ENCODE assay signal across 13 cellular contexts in genomic region chr3:125140011-125140813, GRCh38.
A peak's percentile ranks its signal among the peaks of the same experiment; 100 is the strongest.
DNase-seq lines count a peak whose midpoint lies in the region; ATAC-seq and TF ChIP-seq lines count a peak whose summit lies in the region.
"Had no signal": no experiment of that assay in that cellular context is flagged by ENCODE, and none has a peak within 500 bp of the region (broad histone marks: within the 10 kb centered on the region; RNA-seq: fewer than 3 reads in every experiment).

No MANE protein-coding gene starts in this region.

- H3K27me3 ChIP-seq in Caco-2 (replicated peaks; ENCODE audit: control insufficient read depth, insufficient read depth, low read length) (no peaks in the 10 kb centered on the region), RWPE2 (ENCODE audit: insufficient read depth, poor library complexity, severe bottlenecking) (no peaks in the 10 kb centered on the region), esophagus squamous epithelium (no peaks in the 10 kb centered on the region), trophoblast cell (ENCODE audit: insufficient read depth, low read length) (no peaks in the 10 kb centered on the region)

- H3K36me3 ChIP-seq in Caco-2 (ENCODE audit: control insufficient read depth, insufficient read depth, low read length) (0 out of 2 replicates have a peak, but pooled peaks cover 2% of the 10 kb centered on the region), RWPE2 (ENCODE audit: low read depth) (no peaks in the 10 kb centered on the region), esophagus squamous epithelium (no peaks in the 10 kb centered on the region), trophoblast cell (ENCODE audit: control insufficient read depth in 1 of 2, insufficient read depth in 2 of 2, low read length in 2 of 2) (no peaks in the 10 kb centered on the region)
- H3K36me3 ChIP-seq: neutrophil had no signal

- H3K4me2 ChIP-seq in trophoblast cell (ENCODE audit: low read length) = no peak overlapping the region

- peak overlapping the region; percentile 36 for H3K27ac ChIP-seq in RWPE2 (ENCODE audit: poor library complexity, severe bottlenecking)
- H3K27ac ChIP-seq in esophagus squamous epithelium = peak overlapping the region; percentile 76 to 85 (median 81)
- peak overlapping the region; percentile 24 for H3K27ac ChIP-seq in trophoblast cell (ENCODE audit: low read depth, low read length)
- H3K27ac ChIP-seq: neutrophil had no signal

- 69 to 84% methylated on average over 6 to 9 of the region's 12 CpGs for WGBS in esophagus squamous epithelium, 2 donors
- WGBS in trophoblast cell (ENCODE audit: extremely low coverage, insufficient coverage, insufficient read length) = no CpG with 5 or more reads among the region's 12 CpGs

- ATAC-seq in RWPE2 (ENCODE audit: low read depth) = peak; percentile 69
- ATAC-seq in activated T-helper 17 cell treated with anti-CD3 and anti-CD28 coated beads, Interleukin-2, amount 50 U/mL, for 72 hours (replicated peaks) = no peak
- no peak for ATAC-seq in HG03571 (IDR thresholded peaks at IDR 0.05; ENCODE audit: unreplicated experiment)

- peak overlapping the region; percentile 52 for H2AK5ac ChIP-seq in trophoblast cell (ENCODE audit: low read length)

- no peak for DNase-seq in Caco-2
- no peak for DNase-seq in RWPE2 (ENCODE audit: low spot score)
- DNase-seq in esophagus squamous epithelium (lab: John Stamatoyannopoulos, UW) = no peak
- DNase-seq in trophoblast cell = peak; percentile 79 to 86
- no peak for DNase-seq in dermis blood vessel endothelial cell
- DNase-seq in inferior parietal cortex (ENCODE audit: extremely low spot score) = no peak
- DNase-seq: DND-41, KG1, NCI-H69 had no signal

- H2BK12ac ChIP-seq in trophoblast cell (ENCODE audit: low read length) = peak overlapping the region; percentile 89

- H3K27me3 Mint-ChIP-seq in Caco-2 (ENCODE audit: insufficient read depth, unreplicated experiment) = no peaks in the 10 kb centered on the region
- H3K27me3 Mint-ChIP-seq in activated T-helper 17 cell treated with anti-CD3 and anti-CD28 coated beads, Interleukin-2, amount 50 U/mL, for 72 hours = peaks cover 15% of the 10 kb centered on the region
- H3K27me3 Mint-ChIP-seq: activated naive CD8-positive, alpha-beta T cell had no signal

- TF ChIP-seq POLR2A in esophagus squamous epithelium (IDR thresholded peaks at IDR 0.05) = peak in 1 of 4 donors; percentile 21

- H3K18ac ChIP-seq in trophoblast cell (ENCODE audit: low read length) = peak overlapping the region; percentile 54

- H3K9me3 Mint-ChIP-seq in Caco-2 (ENCODE audit: unreplicated experiment) = no peaks in the 10 kb centered on the region
- H3K9me3 Mint-ChIP-seq in activated T-helper 17 cell treated with anti-CD3 and anti-CD28 coated beads, Interleukin-2, amount 50 U/mL, for 72 hours = no peaks in the 10 kb centered on the region

- H3K23ac ChIP-seq in trophoblast cell (ENCODE audit: low read length) = no peak overlapping the region

- no peak overlapping the region for H2AFZ ChIP-seq in trophoblast cell (ENCODE audit: insufficient read depth, low read length, poor library complexity)

- TF ChIP-seq CTCF in Caco-2 (IDR thresholded peaks at IDR 0.05; ENCODE audit: insufficient read depth in 1 of 2, low read depth in 1 of 2, low read length in 1 of 2, severe bottlenecking in 1 of 2, unreplicated experiment in 1 of 2) = no peak
- TF ChIP-seq CTCF in RWPE2 (IDR thresholded peaks at IDR 0.05; ENCODE audit: poor library complexity, severe bottlenecking) = no peak
- no peak for TF ChIP-seq CTCF in esophagus squamous epithelium (IDR thresholded peaks at IDR 0.05)

- H3K4me3 ChIP-seq in Caco-2 (ENCODE audit: low read depth, low read length) (no peak overlapping the region), RWPE2 (ENCODE audit: severe bottlenecking) (no peak overlapping the region), esophagus squamous epithelium (no peak overlapping the region), trophoblast cell (ENCODE audit: low read depth, low read length) (no peak overlapping the region)

- BruUV-seq in Caco-2 (replicated peaks; lab: Mats Ljungman, UMichigan) = no TSS peak

- H2BK5ac ChIP-seq in trophoblast cell (ENCODE audit: low read depth, low read length, poor library complexity) = peak overlapping the region; percentile 23

- no peak overlapping the region for H4K12ac ChIP-seq in trophoblast cell (ENCODE audit: low read depth, low read length)

- peak overlapping the region; percentile 81 for H4K91ac ChIP-seq in trophoblast cell (ENCODE audit: low read depth, low read length)

- no peaks in the 10 kb centered on the region for H3K9me3 ChIP-seq in Caco-2
- H3K9me3 ChIP-seq in RWPE2 (ENCODE audit: severe bottlenecking) = no peaks in the 10 kb centered on the region
- no peaks in the 10 kb centered on the region for H3K9me3 ChIP-seq in esophagus squamous epithelium
- H3K9me3 ChIP-seq in trophoblast cell (ENCODE audit: insufficient read depth, low read depth, low read length) = peaks cover 2% of the 10 kb centered on the region
- H3K9me3 ChIP-seq: neutrophil had no signal

- peaks cover 6% of the 10 kb centered on the region for H3K79me2 ChIP-seq in trophoblast cell (ENCODE audit: control insufficient read depth, insufficient read depth, low read length, poor library complexity)

- peak overlapping the region; percentile 89 for H2BK120ac ChIP-seq in trophoblast cell (ENCODE audit: insufficient read depth, low read length, poor library complexity)

- H4K8ac ChIP-seq in trophoblast cell (ENCODE audit: low read depth, low read length) = peak overlapping the region; percentile 12

- CTCF ChIA-PET in Caco-2 (lab: Charles Lee) = no interaction called here

- peak overlapping the region; percentile 11 for H3K27ac Mint-ChIP-seq in Caco-2 (ENCODE audit: unreplicated experiment)
- no peak overlapping the region for H3K27ac Mint-ChIP-seq in activated T-helper 17 cell treated with anti-CD3 and anti-CD28 coated beads, Interleukin-2, amount 50 U/mL, for 72 hours
- H3K27ac Mint-ChIP-seq: activated naive CD8-positive, alpha-beta T cell had no signal

- no peak overlapping the region for H3K4me3 Mint-ChIP-seq in Caco-2 (ENCODE audit: unreplicated experiment)
- no peak overlapping the region for H3K4me3 Mint-ChIP-seq in activated T-helper 17 cell treated with anti-CD3 and anti-CD28 coated beads, Interleukin-2, amount 50 U/mL, for 72 hours

- no peak overlapping the region for H3K9ac ChIP-seq in trophoblast cell (ENCODE audit: low read length)

- H3K36me3 Mint-ChIP-seq in Caco-2 (ENCODE audit: insufficient read depth, unreplicated experiment) = peaks cover 6% of the 10 kb centered on the region
- H3K36me3 Mint-ChIP-seq in activated T-helper 17 cell treated with anti-CD3 and anti-CD28 coated beads, Interleukin-2, amount 50 U/mL, for 72 hours (ENCODE audit: low read depth) = no peaks in the 10 kb centered on the region

- POLR2A ChIA-PET in Caco-2 (lab: Charles Lee) = no interaction called here

- peak overlapping the region; percentile 15 for H3K4ac ChIP-seq in trophoblast cell (ENCODE audit: low read depth, low read length)

- H3K79me1 ChIP-seq in trophoblast cell (ENCODE audit: low read length) = peaks cover 43% of the 10 kb centered on the region

- peaks cover 18% of the 10 kb centered on the region for H3K4me1 Mint-ChIP-seq in Caco-2 (ENCODE audit: low read depth, unreplicated experiment)
- H3K4me1 Mint-ChIP-seq in activated T-helper 17 cell treated with anti-CD3 and anti-CD28 coated beads, Interleukin-2, amount 50 U/mL, for 72 hours = peaks cover 10% of the 10 kb centered on the region

- peak overlapping the region; percentile 55 for H3K14ac ChIP-seq in trophoblast cell (ENCODE audit: low read length)

- intact Hi-C loops in Caco-2 (cut with micrococcal nuclease; ENCODE audit: unreplicated experiment) = no loop called here
- intact Hi-C loops in esophagus squamous epithelium (cut with DNase I) = loop anchor here (10.0 kb wide), 1 partner anchor 85 kb away; the partner anchor contains the start of gene HEG1

- H3K4me1 ChIP-seq in Caco-2 (peaks cover 14% of the 10 kb centered on the region), RWPE2 (ENCODE audit: insufficient read depth, poor library complexity, severe bottlenecking) (peaks cover 15% of the 10 kb centered on the region), esophagus squamous epithelium (peaks cover 49 to 98% (median 64%) of the 10 kb centered on the region in 3 donors), trophoblast cell (ENCODE audit: control insufficient read depth in 1 of 2, insufficient read depth in 2 of 2, low read length in 2 of 2) (peaks cover 39 to 53% of the 10 kb centered on the region in 2 experiments)

Comparison
In these comparisons a context has a peak if more than half of its experiments do, and no peak if none do; other contexts are left out.
1. DNase-seq: peak in trophoblast cell (2 of 2); none in Caco-2 (0 of 2), RWPE2 (single experiment), esophagus squamous epithelium (single experiment), dermis blood vessel endothelial cell (single experiment) and inferior parietal cortex (single experiment).
2. H3K27ac ChIP-seq: peak in every context shown above with its lines; median percentile 81 in esophagus squamous epithelium; 36 in RWPE2; 24 in trophoblast cell.